ENCODE assay signal across 11 cellular contexts in genomic region chr9:121862973-121863372, GRCh38.
"Had no signal": no experiment of that assay in that cellular context is flagged by ENCODE, and none has a peak within 500 bp of the region (broad histone marks: within the 10 kb centered on the region; RNA-seq: fewer than 3 reads in every experiment).

No MANE protein-coding gene starts in this region.

- H3K27me3 ChIP-seq: heart left ventricle, transverse colon had no signal

- H3K4me1 ChIP-seq: transverse colon had no signal

- DNase-seq: dermis blood vessel endothelial cell; heart left ventricle; hippocampal formation; kidney glomerular epithelial cell; mucosa of descending colon; naive thymus-derived CD8-positive, alpha-beta T cell; stimulated activated CD4-positive, alpha-beta T cell treated with anti-CD3 and anti-CD28 coated beads, Interleukin-2, amount 100 ng/mL, for 48 hours; stimulated activated naive CD8-positive, alpha-beta T cell treated with anti-CD3 and anti-CD28 coated beads, Interleukin-15, Interleukin-2, amounts not matched to agents 100 U/mL and 50 U/mL, for 24 hours; transverse colon had no signal

- H3K4me3 ChIP-seq: heart left ventricle, mucosa of descending colon, smooth muscle cell, thoracic aorta, transverse colon had no signal

- H3K9me3 ChIP-seq: heart left ventricle, mucosa of descending colon, thoracic aorta, transverse colon had no signal

- H3K27ac ChIP-seq: heart left ventricle, thoracic aorta, transverse colon had no signal

- H3K36me3 ChIP-seq: heart left ventricle, transverse colon had no signal
